9 cellular contexts compared by ENCODE assay signal in genomic region chr6:11785953-11786579, GRCh38. TPM values are rescaled to one million over a fixed set of nuclear protein-coding genes. Genes with fewer than 3 reads are reported as not detected.
DNase-seq lines count a peak whose midpoint lies in the region; ATAC-seq and TF ChIP-seq lines count a peak whose summit lies in the region.
"Had no signal": no experiment of that assay in that cellular context is flagged by ENCODE, and none has a peak within 500 bp of the region (broad histone marks: within the 10 kb centered on the region; RNA-seq: fewer than 3 reads in every experiment).

No MANE protein-coding gene starts in this region.

- DNase-seq in DMS79 treated with DMSO at 0.1 percent for 48 hours (lab: John Stamatoyannopoulos, UW) = peak; percentile 23
- peak; percentile 20 for DNase-seq in activated T-helper 2 cell treated with anti-CD3 and anti-CD28 coated beads, Interferon-gamma antibody, Interleukin-2, Interleukin-4, amounts not matched to agents 10 μg/mL and 5 μg/mL and 100 μg/mL, durations not matched to agents 14 hours and 24 hours and 36 hours (ENCODE audit: low spot score)
- DNase-seq in SKM-1 treated with dmso at 0.1 percent for 144 hours (lab: John Stamatoyannopoulos, UW; ENCODE audit: unreplicated experiment) = no peak
- DNase-seq in immature natural killer cell = no peak
- DNase-seq in HEK293T (ENCODE audit: extremely low spot score) = no peak
- no peak for DNase-seq in A172 (ENCODE audit: low spot score)

- H3K4me3 Mint-ChIP-seq in activated T-helper 2 cell treated with anti-CD3 and anti-CD28 coated beads, Interferon-gamma antibody, Interleukin-2, Interleukin-4, amounts not matched to agents 10 μg/mL and 5 μg/mL and 100 μg/mL, durations not matched to agents 14 hours and 24 hours and 36 hours (ENCODE audit: low read depth) = no peak overlapping the region
- no peak overlapping the region for H3K4me3 Mint-ChIP-seq in immature natural killer cell
- H3K4me3 Mint-ChIP-seq: nephron had no signal

- ATAC-seq in GM19455 (IDR thresholded peaks at IDR 0.05; ENCODE audit: unreplicated experiment) = peak; percentile 91
- peak; percentile 83 for ATAC-seq in HG03457 (IDR thresholded peaks at IDR 0.05; ENCODE audit: unreplicated experiment)

- no peaks in the 10 kb centered on the region for H3K27me3 Mint-ChIP-seq in activated T-helper 2 cell treated with anti-CD3 and anti-CD28 coated beads, Interferon-gamma antibody, Interleukin-2, Interleukin-4, amounts not matched to agents 10 μg/mL and 5 μg/mL and 100 μg/mL, durations not matched to agents 14 hours and 24 hours and 36 hours (ENCODE audit: low read depth)
- H3K27me3 Mint-ChIP-seq in immature natural killer cell (ENCODE audit: low read depth in 3 of 3) = peaks cover 0 to 6% (median 0%) of the 10 kb centered on the region in 3 donors

- H3K4me1 Mint-ChIP-seq in activated T-helper 2 cell treated with anti-CD3 and anti-CD28 coated beads, Interferon-gamma antibody, Interleukin-2, Interleukin-4, amounts not matched to agents 10 μg/mL and 5 μg/mL and 100 μg/mL, durations not matched to agents 14 hours and 24 hours and 36 hours (ENCODE audit: low read depth) = peaks cover 6% of the 10 kb centered on the region
- no peaks in the 10 kb centered on the region for H3K4me1 Mint-ChIP-seq in immature natural killer cell
- H3K4me1 Mint-ChIP-seq: nephron had no signal

- H3K36me3 Mint-ChIP-seq in activated T-helper 2 cell treated with anti-CD3 and anti-CD28 coated beads, Interferon-gamma antibody, Interleukin-2, Interleukin-4, amounts not matched to agents 10 μg/mL and 5 μg/mL and 100 μg/mL, durations not matched to agents 14 hours and 24 hours and 36 hours (ENCODE audit: low read depth) = no peaks in the 10 kb centered on the region
- no peaks in the 10 kb centered on the region for H3K36me3 Mint-ChIP-seq in immature natural killer cell

- CTCF ChIA-PET in HEK293T (lab: Yijun Ruan, JAX) = no interaction called here

- H3K9me3 Mint-ChIP-seq in activated T-helper 2 cell treated with anti-CD3 and anti-CD28 coated beads, Interferon-gamma antibody, Interleukin-2, Interleukin-4, amounts not matched to agents 10 μg/mL and 5 μg/mL and 100 μg/mL, durations not matched to agents 14 hours and 24 hours and 36 hours = peaks cover 9% of the 10 kb centered on the region
- peaks cover 0 to 3% (median 0%) of the 10 kb centered on the region in 6 donors for H3K9me3 Mint-ChIP-seq in immature natural killer cell
- H3K9me3 Mint-ChIP-seq: nephron had no signal

- intact Hi-C loops in activated T-helper 2 cell treated with anti-CD3 and anti-CD28 coated beads, Interferon-gamma antibody, Interleukin-2, Interleukin-4, amounts not matched to agents 10 μg/mL and 5 μg/mL and 100 μg/mL, durations not matched to agents 14 hours and 24 hours and 36 hours (cut with micrococcal nuclease) = loop anchor here (1.0 to 10.0 kb wide), 3 partner anchors 57 to 219 kb away; no protein-coding TSS in a partner anchor

- POLR2A ChIA-PET in HEK293T (lab: Yijun Ruan, JAX) = no interaction called here

- H3K27ac Mint-ChIP-seq in activated T-helper 2 cell treated with anti-CD3 and anti-CD28 coated beads, Interferon-gamma antibody, Interleukin-2, Interleukin-4, amounts not matched to agents 10 μg/mL and 5 μg/mL and 100 μg/mL, durations not matched to agents 14 hours and 24 hours and 36 hours = no peak overlapping the region
- H3K27ac Mint-ChIP-seq in immature natural killer cell = no peak overlapping the region
- H3K27ac Mint-ChIP-seq: nephron had no signal

TF ChIP-seq in HEK293T, 16 proteins besides CTCF, POLR2A, EP300 and RAD21:
- TF ChIP-seq SUZ12 (IDR thresholded peaks at IDR 0.05) = no peak
- no peak for TF ChIP-seq HDGF (IDR thresholded peaks at IDR 0.05; ENCODE audit: borderline replicate concordance)
- no peak for TF ChIP-seq TARDBP (IDR thresholded peaks at IDR 0.05)
- TF ChIP-seq ARNT (IDR thresholded peaks at IDR 0.05) = no peak
- TF ChIP-seq SP1 (IDR thresholded peaks at IDR 0.05) = no peak
- no peak for TF ChIP-seq CTBP1 (IDR thresholded peaks at IDR 0.05; ENCODE audit: borderline replicate concordance)
- TF ChIP-seq L3MBTL2 (conservative IDR thresholded peaks at IDR 0.05) = no peak
- no peak for TF ChIP-seq FOXA1 (IDR thresholded peaks at IDR 0.05)
- no peak for TF ChIP-seq BHLHE40 (IDR thresholded peaks at IDR 0.05; ENCODE audit: borderline replicate concordance)
- no peak for TF ChIP-seq FOXK2 (IDR thresholded peaks at IDR 0.05)
- no peak for TF ChIP-seq LEF1 (IDR thresholded peaks at IDR 0.05; ENCODE audit: borderline replicate concordance)
- no peak for TF ChIP-seq NFRKB (IDR thresholded peaks at IDR 0.05)

RNA-seq across cellular contexts. Expression of gene ADTRP, which starts 7.5 kb away (rescaled TPM):
- 0.67 and 1.6 TPM in 2 replicates for total RNA-seq in activated T-helper 2 cell treated with anti-CD3 and anti-CD28 coated beads, Interferon-gamma antibody, Interleukin-2, Interleukin-4, amounts not matched to agents 10 μg/mL and 5 μg/mL and 100 μg/mL, durations not matched to agents 14 hours and 24 hours and 36 hours
- not detected for polyA plus RNA-seq in immature natural killer cell
- 1.9 and 3.9 TPM in 2 replicates for total RNA-seq in A172 (2014; rRNA removed; shearing (Covaris generic))

Comparison
In these comparisons a context has a peak if more than half of its experiments do, and no peak if none do; other contexts are left out.
1. DNase-seq: peak in DMS79 treated with DMSO at 0.1 percent for 48 hours (single experiment) and activated T-helper 2 cell treated with anti-CD3 and anti-CD28 coated beads, Interferon-gamma antibody, Interleukin-2, Interleukin-4, amounts not matched to agents 10 μg/mL and 5 μg/mL and 100 μg/mL, durations not matched to agents 14 hours and 24 hours and 36 hours (single experiment); none in SKM-1 treated with dmso at 0.1 percent for 144 hours (single experiment), immature natural killer cell (0 of 3), HEK293T (single experiment) and A172 (single experiment).